ENCODE assay signal across 18 cellular contexts in genomic region chr4:53009824-53010223, GRCh38.
DNase-seq lines count a peak whose midpoint lies in the region; ATAC-seq, FAIRE-seq and TF ChIP-seq lines count a peak whose summit lies in the region.
"Had no signal": no experiment of that assay in that cellular context is flagged by ENCODE, and none has a peak within 500 bp of the region (broad histone marks: within the 10 kb centered on the region; RNA-seq: fewer than 3 reads in every experiment).

No MANE protein-coding gene starts in this region.

- POLR2A ChIA-PET in GM12878 (lab: Charles Lee), result interaction anchor here (0.6 kb wide), 1 partner anchor 1702 kb away, joined by 3 read pairs; no protein-coding TSS in a partner anchor

- no peak overlapping the region for H2AFZ ChIP-seq in GM12878 (ENCODE audit: control insufficient read depth, low read depth, low read length)

- no peak for TF ChIP-seq RAD21 in GM12878 (IDR thresholded peaks at IDR 0.05; ENCODE audit: insufficient read depth, low read depth, low read length)

- no peaks in the 10 kb centered on the region for H3K79me2 ChIP-seq in GM12878 (ENCODE audit: control insufficient read depth, insufficient read depth, low read length)

- no peak overlapping the region for H3K4me2 ChIP-seq in GM12878 (ENCODE audit: control insufficient read depth, insufficient read depth)

- no peak for TF ChIP-seq CTCF in C4-2B (conservative IDR thresholded peaks at IDR 0.05)
- no peak for TF ChIP-seq CTCF in GM12878 (IDR thresholded peaks at IDR 0.05 in 2 of 3, conservative IDR thresholded peaks at IDR 0.05 in 1 of 3; ENCODE audit: control insufficient read depth in 2 of 3, extremely low read depth in 1 of 3, insufficient read depth in 1 of 3, low read depth in 3 of 3, low read length in 3 of 3)
- no peak for TF ChIP-seq CTCF in upper lobe of left lung (IDR thresholded peaks at IDR 0.05)
- no peak for TF ChIP-seq CTCF in foreskin keratinocyte (conservative IDR thresholded peaks at IDR 0.05)

- H3K4me1 ChIP-seq in GM12878 (ENCODE audit: control insufficient read depth, insufficient read depth, low read length) (peaks cover 30% of the 10 kb centered on the region), upper lobe of left lung (peaks cover 0 to 18% (median 14%) of the 10 kb centered on the region in 4 donors), foreskin keratinocyte (no peaks in the 10 kb centered on the region)

- H4K20me1 ChIP-seq in GM12878 (ENCODE audit: control insufficient read depth, insufficient read depth), result no peaks in the 10 kb centered on the region

- H3K36me3 ChIP-seq in GM12878 (ENCODE audit: control insufficient read depth in 2 of 2, insufficient read depth in 2 of 2, low read length in 1 of 2) (no peaks in the 10 kb centered on the region), upper lobe of left lung (no peaks in the 10 kb centered on the region)

- 20% methylated on average over 3 of the region's 3 CpGs for WGBS in GM12878 (ENCODE audit: insufficient coverage, insufficient replicate concordance, low lambda C conversion rate, missing lambda C conversion rate)
- WGBS in upper lobe of left lung, 2 donors, result 87 to 88% methylated on average over 3 of the region's 3 CpGs

- no peak overlapping the region for H3K9ac ChIP-seq in GM12878 (ENCODE audit: control insufficient read depth, insufficient read depth, low read length)

- H3K27ac ChIP-seq in C4-2B, result peak overlapping the region; percentile 28; the same call in 1 of the 2 replicates
- H3K27ac ChIP-seq in GM12878 (ENCODE audit: control insufficient read depth, insufficient read depth), result no peak overlapping the region
- H3K27ac ChIP-seq in upper lobe of left lung, result no peak overlapping the region
- no peak overlapping the region for H3K27ac ChIP-seq in substantia nigra (ENCODE audit: low read depth, low read length, poor library complexity, severe bottlenecking)
- no peak overlapping the region for H3K27ac ChIP-seq in foreskin keratinocyte
- H3K27ac ChIP-seq: VCaP had no signal

- in situ Hi-C loops in GM12878 (cut with MboI), result loop anchor here (10.0 kb wide), 1 partner anchor 1215 kb away; the partner anchor contains the start of gene PDGFRA

- ATAC-seq in GM19043 (IDR thresholded peaks at IDR 0.05; ENCODE audit: low read depth, unreplicated experiment), result peak; percentile 39
- ATAC-seq in HG03025 (IDR thresholded peaks at IDR 0.05; ENCODE audit: low FRiP score, unreplicated experiment), result peak; percentile 53
- ATAC-seq in GM12878, result peak; percentile 46
- no peak for ATAC-seq in upper lobe of left lung (ENCODE audit: low FRiP score in 2 of 2)
- ATAC-seq in foreskin keratinocyte, result no peak
- ATAC-seq: activated naive CD4-positive, alpha-beta T cell treated with anti-CD3 and anti-CD28 coated beads, Interleukin-2, amount 50 U/mL, for 72 hours had no signal

- SMC1A ChIA-PET in GM12878 (lab: Charles Lee; ENCODE audit: uncharacterized antibody, unreplicated experiment), result interaction anchor here (1.0 to 1.2 kb wide), 2 partner anchors 11 to 27 kb away, joined by 3 to 5 read pairs; no protein-coding TSS in a partner anchor

- no peak for TF ChIP-seq POLR2A in GM12878 (IDR thresholded peaks at IDR 0.05; ENCODE audit: low read depth, low read length)
- no peak for TF ChIP-seq POLR2A in upper lobe of left lung (IDR thresholded peaks at IDR 0.05)

- intact Hi-C loops in GM12878 (cut with micrococcal nuclease; ENCODE audit: unreplicated experiment), result loop anchor here (10.0 kb wide), 4 partner anchors 375 to 795 kb away; no protein-coding TSS in a partner anchor

- no peak for FAIRE-seq in GM12878 (lab: Jason Lieb, UNC)
- FAIRE-seq in urothelium cell line (lab: Jason Lieb, UNC), result no peak
- FAIRE-seq: H1 had no signal

- TF ChIP-seq EP300 in GM12878 (IDR thresholded peaks at IDR 0.05; ENCODE audit: borderline replicate concordance in 1 of 2, control insufficient read depth in 1 of 2, low read depth in 2 of 2, low read length in 2 of 2) (no peak), upper lobe of left lung (IDR thresholded peaks at IDR 0.05) (no peak)

- no TSS peak for BruUV-seq in GM12878 (replicated peaks; lab: Mats Ljungman, UMichigan)

- H3K4me3 ChIP-seq in GM12878 (no peak overlapping the region), upper lobe of left lung (no peak overlapping the region)

- DNase-seq in GM12878 (ENCODE audit: low read depth, low spot score) (no peak), upper lobe of left lung (no peak), urothelium cell line (ENCODE audit: low spot score) (no peak), substantia nigra (lab: John Stamatoyannopoulos, UW) (no peak), foreskin keratinocyte (no peak)
- DNase-seq: ACHN; activated CD8-positive, alpha-beta memory T cell treated with anti-CD3 and anti-CD28 coated beads, Interleukin-2, amount 50 U/mL, for 4 hours; Calu3; glutamatergic neuron; kidney glomerular epithelial cell; NCI-H1048; stimulated activated CD4-positive, alpha-beta T cell treated with anti-CD3 and anti-CD28 coated beads, Interleukin-12 subunit alpha, Interleukin-12 subunit beta, amount 100 ng/mL, for 4 hours had no signal

- H3K9me3 ChIP-seq in GM12878 (replicated peaks; ENCODE audit: control insufficient read depth, insufficient read depth, low read length), result no peaks in the 10 kb centered on the region; the same call in 1 of the 3 replicates
- no peaks in the 10 kb centered on the region for H3K9me3 ChIP-seq in upper lobe of left lung

- H3K27me3 ChIP-seq in GM12878 (replicated peaks in 1 of 2; ENCODE audit: control insufficient read depth in 2 of 2, insufficient read depth in 2 of 2, low read length in 1 of 2) (no peaks in the 10 kb centered on the region), upper lobe of left lung (no peaks in the 10 kb centered on the region), foreskin keratinocyte (no peaks in the 10 kb centered on the region)

- RAD21 ChIA-PET in GM12878 (lab: Charles Lee; ENCODE audit: unreplicated experiment), result no interaction called here

- CTCF ChIA-PET in GM12878 (lab: Yijun Ruan, JAX), result interaction anchor here (0.5 to 1.1 kb wide), 3 partner anchors 14 to 1224 kb away, joined by 3 read pairs; no protein-coding TSS in a partner anchor

TF ChIP-seq in GM12878, 131 proteins besides CTCF, POLR2A, EP300 and RAD21:
- TF ChIP-seq CBX5 (IDR thresholded peaks at IDR 0.05; ENCODE audit: low read depth) (no peak), TAF1 (IDR thresholded peaks at IDR 0.05; ENCODE audit: borderline replicate concordance, low read depth, low read length) (no peak), YBX1 (IDR thresholded peaks at IDR 0.05) (no peak), SPI1 (IDR thresholded peaks at IDR 0.05; ENCODE audit: borderline replicate concordance, insufficient read depth, low read depth, low read length) (peak; percentile 85), PRDM15 (CRISPR knock-in tag; IDR thresholded peaks at IDR 0.05) (no peak), CREB1 (IDR thresholded peaks at IDR 0.05; ENCODE audit: low read depth) (0 out of 2 replicates have a peak, but pooled peaks have one; percentile 8), CHD4 (IDR thresholded peaks at IDR 0.05) (no peak), RCOR1 (conservative IDR thresholded peaks at IDR 0.05; ENCODE audit: low read depth, low read length) (no peak), MYB (IDR thresholded peaks at IDR 0.05; ENCODE audit: borderline replicate concordance, low read depth, low read length) (no peak)

Comparison
In these comparisons a context has a peak if more than half of its experiments do, and no peak if none do; other contexts are left out.
1. ATAC-seq: peak in GM19043 (single experiment), HG03025 (single experiment) and GM12878 (single experiment); none in upper lobe of left lung (0 of 2) and foreskin keratinocyte (single experiment).